8 cellular contexts compared by ENCODE assay signal in genomic region chr2:15548974-15549373, GRCh38.
"Had no signal": no experiment of that assay in that cellular context is flagged by ENCODE, and none has a peak within 500 bp of the region (broad histone marks: within the 10 kb centered on the region; RNA-seq: fewer than 3 reads in every experiment).

No MANE protein-coding gene starts in this region.

- ATAC-seq: GM12878 had no signal

- FAIRE-seq: G401.6, GM12878, GM12891, GM12892, GM18507, GM19239 had no signal

- H3K4me3 ChIP-seq: GM12878 had no signal

- DNase-seq: GDM1, GF-D8 had no signal
